In the genomic region with DNA sequence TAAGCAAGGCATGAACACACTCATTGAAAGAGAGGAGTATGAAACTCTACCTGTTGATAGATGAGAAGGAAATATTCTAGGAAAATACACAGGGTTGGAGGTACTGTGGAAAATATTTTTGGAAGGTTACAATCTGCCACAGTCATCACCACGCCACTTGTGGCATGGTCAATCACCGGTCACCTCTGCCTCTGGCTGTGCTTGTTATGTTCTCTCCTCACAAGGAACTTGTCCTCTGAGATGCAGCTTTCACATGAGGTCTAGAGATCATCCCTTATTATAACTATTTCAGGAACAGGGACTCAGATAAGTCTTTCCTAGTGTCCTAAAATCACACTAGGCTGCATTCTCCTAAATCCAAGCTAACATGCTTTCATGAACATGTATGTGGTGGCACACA, we compare ENCODE assay signal across 20 cellular contexts.
DNase-seq lines count a peak whose midpoint lies in the region; ATAC-seq and TF ChIP-seq lines count a peak whose summit lies in the region.
"Had no signal": no experiment of that assay in that cellular context is flagged by ENCODE, and none has a peak within 500 bp of the region (broad histone marks: within the 10 kb centered on the region; RNA-seq: fewer than 3 reads in every experiment).

No MANE protein-coding gene starts in this region.

- no peak overlapping the region for H3K4me3 Mint-ChIP-seq in GM23338
- H3K4me3 Mint-ChIP-seq: B cell; CD4-positive, alpha-beta T cell; CD8-positive, alpha-beta T cell had no signal

- DNase-seq in Right ventricle myocardium inferior (ENCODE audit: missing footprints), result no peak
- no peak for DNase-seq in cardiac septum (ENCODE audit: low spot score)
- no peak for DNase-seq in left ventricle myocardium superior
- DNase-seq in right atrium auricular region (ENCODE audit: low spot score), result no peak
- no peak for DNase-seq in GM23338 (ENCODE audit: low spot score)
- DNase-seq in middle frontal gyrus (ENCODE audit: extremely low spot score, low spot score), result no peak
- DNase-seq: AML-193; Caco-2; Calu3; CD4-positive, alpha-beta T cell; CD8-positive, alpha-beta T cell; DND-41; EL; GDM1 had no signal

- H3K27ac ChIP-seq in right atrium auricular region (no peak overlapping the region), GM23338 (ENCODE audit: low read depth) (no peak overlapping the region)
- H3K27ac ChIP-seq: 22Rv1; BLaER1 treated with 17β-estradiol and CSF1 and Interleukin-3, amounts not matched to agents 10 nM and 100 nM; C4-2B had no signal

- no peaks in the 10 kb centered on the region for H3K36me3 Mint-ChIP-seq in GM23338 (ENCODE audit: low read depth)
- H3K36me3 Mint-ChIP-seq: CD8-positive, alpha-beta T cell had no signal

- no peak for TF ChIP-seq CTCF in right atrium auricular region (IDR thresholded peaks at IDR 0.05)
- no peak for TF ChIP-seq CTCF in GM23338 (conservative IDR thresholded peaks at IDR 0.05; ENCODE audit: low read depth in 2 of 2)

- H3F3A ChIP-seq in GM23338 (replicated peaks; ENCODE audit: low read depth), result no peaks in the 10 kb centered on the region

- no peak overlapping the region for H3K4me2 ChIP-seq in GM23338

- H2AFZ ChIP-seq in GM23338, result peak overlapping the region; percentile 69; the same call in 1 of the 2 replicates

- H3K4me3 ChIP-seq in right atrium auricular region, result no peak overlapping the region
- H3K4me3 ChIP-seq in GM23338, result no peak overlapping the region
- H3K4me3 ChIP-seq: BLaER1 treated with 17β-estradiol and CSF1 and Interleukin-3, amounts not matched to agents 10 nM and 100 nM; GM12878 had no signal

- H3K79me2 ChIP-seq in GM23338 (replicated peaks; ENCODE audit: insufficient read depth), result no peaks in the 10 kb centered on the region

- no peaks in the 10 kb centered on the region for H3K27me3 Mint-ChIP-seq in GM23338 (ENCODE audit: insufficient read depth, low read depth, poor library complexity)
- H3K27me3 Mint-ChIP-seq: CD4-positive, alpha-beta T cell had no signal

- no peaks in the 10 kb centered on the region for H4K20me1 ChIP-seq in GM23338 (replicated peaks; ENCODE audit: insufficient read depth)
- H4K20me1 ChIP-seq: BLaER1 treated with 17β-estradiol and CSF1 and Interleukin-3, amounts not matched to agents 10 nM and 100 nM had no signal

- H3K9me3 ChIP-seq in right atrium auricular region, result no peaks in the 10 kb centered on the region
- H3K9me3 ChIP-seq: BLaER1 treated with 17β-estradiol and CSF1 and Interleukin-3, amounts not matched to agents 10 nM and 100 nM had no signal

- intact Hi-C loops in Right ventricle myocardium inferior (cut with DNase I), result no loop called here
- intact Hi-C loops in cardiac septum (cut with DNase I), result no loop called here
- intact Hi-C loops in left ventricle myocardium superior (cut with micrococcal nuclease), result no loop called here

- peaks cover 3% of the 10 kb centered on the region; the same call in 2 of the 3 replicates for H3K9me3 Mint-ChIP-seq in GM23338
- H3K9me3 Mint-ChIP-seq: CD4-positive, alpha-beta T cell; CD8-positive, alpha-beta T cell had no signal

- H3K4me1 ChIP-seq in right atrium auricular region (no peaks in the 10 kb centered on the region), GM23338 (ENCODE audit: insufficient read depth) (no peaks in the 10 kb centered on the region)
- H3K4me1 ChIP-seq: Caco-2 had no signal

- no peaks in the 10 kb centered on the region for H3K36me3 ChIP-seq in right atrium auricular region
- H3K36me3 ChIP-seq in GM23338 (ENCODE audit: insufficient read depth), result no peaks in the 10 kb centered on the region
- H3K36me3 ChIP-seq: BLaER1 treated with 17β-estradiol and CSF1 and Interleukin-3, amounts not matched to agents 10 nM and 100 nM had no signal

- H3K27me3 ChIP-seq in right atrium auricular region (no peaks in the 10 kb centered on the region), GM23338 (ENCODE audit: insufficient read depth) (no peaks in the 10 kb centered on the region)
- H3K27me3 ChIP-seq: BLaER1 treated with 17β-estradiol and CSF1 and Interleukin-3, amounts not matched to agents 10 nM and 100 nM had no signal

- H3K9me2 ChIP-seq in GM23338 (ENCODE audit: insufficient read depth), result no peaks in the 10 kb centered on the region; the same call in 1 of the 2 replicates

- H3K4me1 Mint-ChIP-seq in GM23338, result no peaks in the 10 kb centered on the region
- H3K4me1 Mint-ChIP-seq: B cell had no signal

- ATAC-seq in Right ventricle myocardium inferior, result peak; percentile 37
- peak; percentile 69 for ATAC-seq in left ventricle myocardium superior
- ATAC-seq in GM23338, result no peak
- ATAC-seq in HG03097 (IDR thresholded peaks at IDR 0.05; ENCODE audit: low FRiP score, unreplicated experiment), result no peak
- ATAC-seq: CD8-positive, alpha-beta T cell had no signal

- H3K27ac Mint-ChIP-seq in GM23338, result 0 out of 2 replicates have a peak overlapping the region, but pooled peaks have one; percentile 24
- H3K27ac Mint-ChIP-seq: B cell; CD4-positive, alpha-beta T cell; CD8-positive, alpha-beta T cell had no signal

TF ChIP-seq in GM23338, 12 proteins besides CTCF, POLR2A, EP300 and RAD21 (continues in another document):
- TF ChIP-seq CREB1 (CRISPR knock-in tag; IDR thresholded peaks at IDR 0.05; ENCODE audit: low read depth) (no peak), EZH2phosphoT487 (IDR thresholded peaks at IDR 0.05; ENCODE audit: unreplicated experiment) (no peak), STAT1 (IDR thresholded peaks at IDR 0.05; ENCODE audit: unreplicated experiment) (no peak), NANOG (IDR thresholded peaks at IDR 0.05; ENCODE audit: borderline replicate concordance) (no peak), JUNB (IDR thresholded peaks at IDR 0.05; ENCODE audit: unreplicated experiment) (no peak)
- TF ChIP-seq, protein P1, sequence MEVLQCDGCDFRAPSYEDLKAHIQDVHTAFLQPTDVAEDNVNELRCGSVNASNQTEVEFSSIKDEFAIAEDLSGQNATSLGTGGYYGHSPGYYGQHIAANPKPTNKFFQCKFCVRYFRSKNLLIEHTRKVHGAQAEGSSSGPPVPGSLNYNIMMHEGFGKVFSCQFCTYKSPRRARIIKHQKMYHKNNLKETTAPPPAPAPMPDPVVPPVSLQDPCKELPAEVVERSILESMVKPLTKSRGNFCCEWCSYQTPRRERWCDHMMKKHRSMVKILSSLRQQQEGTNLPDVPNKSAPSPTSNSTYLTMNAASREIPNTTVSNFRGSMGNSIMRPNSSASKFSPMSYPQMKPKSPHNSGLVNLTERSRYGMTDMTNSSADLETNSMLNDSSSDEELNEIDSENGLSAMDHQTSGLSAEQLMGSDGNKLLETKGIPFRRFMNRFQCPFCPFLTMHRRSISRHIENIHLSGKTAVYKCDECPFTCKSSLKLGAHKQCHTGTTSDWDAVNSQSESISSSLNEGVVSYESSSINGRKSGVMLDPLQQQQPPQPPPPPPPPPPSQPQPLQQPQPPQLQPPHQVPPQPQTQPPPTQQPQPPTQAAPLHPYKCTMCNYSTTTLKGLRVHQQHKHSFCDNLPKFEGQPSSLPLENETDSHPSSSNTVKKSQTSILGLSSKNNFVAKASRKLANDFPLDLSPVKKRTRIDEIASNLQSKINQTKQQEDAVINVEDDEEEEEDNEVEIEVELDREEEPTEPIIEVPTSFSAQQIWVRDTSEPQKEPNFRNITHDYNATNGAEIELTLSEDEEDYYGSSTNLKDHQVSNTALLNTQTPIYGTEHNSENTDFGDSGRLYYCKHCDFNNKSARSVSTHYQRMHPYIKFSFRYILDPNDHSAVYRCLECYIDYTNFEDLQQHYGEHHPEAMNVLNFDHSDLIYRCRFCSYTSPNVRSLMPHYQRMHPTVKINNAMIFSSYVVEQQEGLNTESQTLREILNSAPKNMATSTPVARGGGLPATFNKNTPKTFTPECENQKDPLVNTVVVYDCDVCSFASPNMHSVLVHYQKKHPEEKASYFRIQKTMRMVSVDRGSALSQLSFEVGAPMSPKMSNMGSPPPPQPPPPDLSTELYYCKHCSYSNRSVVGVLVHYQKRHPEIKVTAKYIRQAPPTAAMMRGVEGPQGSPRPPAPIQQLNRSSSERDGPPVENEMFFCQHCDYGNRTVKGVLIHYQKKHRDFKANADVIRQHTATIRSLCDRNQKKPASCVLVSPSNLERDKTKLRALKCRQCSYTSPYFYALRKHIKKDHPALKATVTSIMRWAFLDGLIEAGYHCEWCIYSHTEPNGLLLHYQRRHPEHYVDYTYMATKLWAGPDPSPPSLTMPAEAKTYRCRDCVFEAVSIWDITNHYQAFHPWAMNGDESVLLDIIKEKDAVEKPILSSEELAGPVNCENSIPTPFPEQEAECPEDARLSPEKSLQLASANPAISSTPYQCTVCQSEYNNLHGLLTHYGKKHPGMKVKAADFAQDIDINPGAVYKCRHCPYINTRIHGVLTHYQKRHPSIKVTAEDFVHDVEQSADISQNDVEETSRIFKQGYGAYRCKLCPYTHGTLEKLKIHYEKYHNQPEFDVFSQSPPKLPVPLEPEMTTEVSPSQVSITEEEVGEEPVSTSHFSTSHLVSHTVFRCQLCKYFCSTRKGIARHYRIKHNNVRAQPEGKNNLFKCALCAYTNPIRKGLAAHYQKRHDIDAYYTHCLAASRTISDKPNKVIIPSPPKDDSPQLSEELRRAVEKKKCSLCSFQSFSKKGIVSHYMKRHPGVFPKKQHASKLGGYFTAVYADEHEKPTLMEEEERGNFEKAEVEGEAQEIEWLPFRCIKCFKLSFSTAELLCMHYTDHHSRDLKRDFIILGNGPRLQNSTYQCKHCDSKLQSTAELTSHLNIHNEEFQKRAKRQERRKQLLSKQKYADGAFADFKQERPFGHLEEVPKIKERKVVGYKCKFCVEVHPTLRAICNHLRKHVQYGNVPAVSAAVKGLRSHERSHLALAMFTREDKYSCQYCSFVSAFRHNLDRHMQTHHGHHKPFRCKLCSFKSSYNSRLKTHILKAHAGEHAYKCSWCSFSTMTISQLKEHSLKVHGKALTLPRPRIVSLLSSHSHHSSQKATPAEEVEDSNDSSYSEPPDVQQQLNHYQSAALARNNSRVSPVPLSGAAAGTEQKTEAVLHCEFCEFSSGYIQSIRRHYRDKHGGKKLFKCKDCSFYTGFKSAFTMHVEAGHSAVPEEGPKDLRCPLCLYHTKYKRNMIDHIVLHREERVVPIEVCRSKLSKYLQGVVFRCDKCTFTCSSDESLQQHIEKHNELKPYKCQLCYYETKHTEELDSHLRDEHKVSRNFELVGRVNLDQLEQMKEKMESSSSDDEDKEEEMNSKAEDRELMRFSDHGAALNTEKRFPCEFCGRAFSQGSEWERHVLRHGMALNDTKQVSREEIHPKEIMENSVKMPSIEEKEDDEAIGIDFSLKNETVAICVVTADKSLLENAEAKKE (CRISPR knock-in tag; IDR thresholded peaks at IDR 0.05), result no peak

Comparison
In these comparisons a context has a peak if more than half of its experiments do, and no peak if none do; other contexts are left out.
1. ATAC-seq: peak in Right ventricle myocardium inferior (single experiment) and left ventricle myocardium superior (single experiment); none in GM23338 (single experiment) and HG03097 (single experiment).